In genomic region chr6:43669922-43670622, GRCh38 we compare ENCODE assay signal across 9 cellular contexts. TPM values are rescaled to one million over a fixed set of nuclear protein-coding genes. Genes with fewer than 3 reads are reported as not detected.
DNase-seq lines count a peak whose midpoint lies in the region; ATAC-seq and TF ChIP-seq lines count a peak whose summit lies in the region.
"Had no signal": no experiment of that assay in that cellular context is flagged by ENCODE, and none has a peak within 500 bp of the region (broad histone marks: within the 10 kb centered on the region; RNA-seq: fewer than 3 reads in every experiment).

No MANE protein-coding gene starts in this region.

- TF ChIP-seq CTCF in right atrium auricular region (IDR thresholded peaks at IDR 0.05) (no peak), suprapubic skin (IDR thresholded peaks at IDR 0.05) (no peak)

- H3K4me3 ChIP-seq in right atrium auricular region = no peak overlapping the region
- H3K4me3 ChIP-seq in suprapubic skin = no peak overlapping the region

- H3K27ac ChIP-seq in right atrium auricular region (peak overlapping the region; percentile 46 to 66), suprapubic skin (peak overlapping the region; percentile 55)

- no peak for TF ChIP-seq POLR2A in suprapubic skin (IDR thresholded peaks at IDR 0.05)

- ATAC-seq in GM18502 (IDR thresholded peaks at IDR 0.05; ENCODE audit: poor library complexity, unreplicated experiment) = no peak

- H3K9me3 ChIP-seq in right atrium auricular region (no peaks in the 10 kb centered on the region), suprapubic skin (no peaks in the 10 kb centered on the region)

- DNase-seq in activated CD4-positive, alpha-beta T cell treated with anti-CD3 and anti-CD28 coated beads for 48 hours = peak; percentile 54
- no peak for DNase-seq in activated CD4-positive, alpha-beta T cell treated with anti-CD3 and anti-CD28 coated beads for 1 hour
- peak; percentile 41 to 56 for DNase-seq in activated CD4-positive, alpha-beta T cell treated with anti-CD3 and anti-CD28 coated beads, Interleukin-2, amount 50 U/mL, for 48 hours
- DNase-seq in right atrium auricular region (ENCODE audit: low spot score) = no peak
- no peak for DNase-seq in suprapubic skin (ENCODE audit: low spot score in 2 of 2)
- DNase-seq in NCI-H2227 (lab: John Stamatoyannopoulos, UW; ENCODE audit: unreplicated experiment) = no peak
- DNase-seq in putamen (ENCODE audit: low spot score) = no peak
- DNase-seq: NCI-H1436 had no signal

- 65% methylated on average over 6 of the region's 6 CpGs for WGBS in suprapubic skin

- H3K4me1 ChIP-seq in right atrium auricular region (peaks cover 0 to 48% of the 10 kb centered on the region in 2 donors), suprapubic skin (peaks cover 39% of the 10 kb centered on the region)

- H3K27me3 ChIP-seq in right atrium auricular region = no peaks in the 10 kb centered on the region
- H3K27me3 ChIP-seq in suprapubic skin = no peaks in the 10 kb centered on the region

- H3K36me3 ChIP-seq in right atrium auricular region (peaks cover 40% of the 10 kb centered on the region), suprapubic skin (peaks cover 45% of the 10 kb centered on the region)

- TF ChIP-seq EP300 in suprapubic skin (IDR thresholded peaks at IDR 0.05) = no peak

RNA-seq across cellular contexts. Expression of gene MRPS18A, which starts 17.5 kb away (rescaled TPM):
- total RNA-seq in right atrium auricular region = 10 to 100 TPM; 40.4 to 42.7 TPM
- total RNA-seq in suprapubic skin = 10 to 100 TPM; 43.6 to 59.0 (median 48.6) TPM

RNA-seq across cellular contexts. Expression of gene RSPH9, which starts 25.2 kb away (rescaled TPM):
- total RNA-seq in right atrium auricular region = under 1 TPM in 1 of 2 donors, not detected in 1; 0.12 TPM
- under 1 TPM in 2 of 4 donors, not detected in 2; 0.24 to 0.57 TPM for total RNA-seq in suprapubic skin

RNA-seq across cellular contexts. Expression of gene MAD2L1BP, which starts 34.4 kb away (rescaled TPM):
- total RNA-seq in right atrium auricular region = 10 to 100 TPM; 22.8 to 28.2 TPM
- 10 to 100 TPM; 35.4 to 63.1 (median 49.7) TPM for total RNA-seq in suprapubic skin

RNA-seq across cellular contexts. Expression of gene GTPBP2, which starts 41.0 kb away (rescaled TPM):
- total RNA-seq in right atrium auricular region (10 to 100 TPM; 15.7 to 20.7 TPM), suprapubic skin (10 to 100 TPM; 23.7 to 67.6 (median 31.5) TPM)

Comparison
In these comparisons a context has a peak if more than half of its experiments do, and no peak if none do; other contexts are left out.
1. DNase-seq: peak in activated CD4-positive, alpha-beta T cell treated with anti-CD3 and anti-CD28 coated beads for 48 hours (single experiment) and activated CD4-positive, alpha-beta T cell treated with anti-CD3 and anti-CD28 coated beads, Interleukin-2, amount 50 U/mL, for 48 hours (2 of 2); none in activated CD4-positive, alpha-beta T cell treated with anti-CD3 and anti-CD28 coated beads for 1 hour (single experiment), right atrium auricular region (single experiment), suprapubic skin (0 of 2), NCI-H2227 (single experiment) and putamen (single experiment).